23 cellular contexts compared by ENCODE assay signal in the genomic region with DNA sequence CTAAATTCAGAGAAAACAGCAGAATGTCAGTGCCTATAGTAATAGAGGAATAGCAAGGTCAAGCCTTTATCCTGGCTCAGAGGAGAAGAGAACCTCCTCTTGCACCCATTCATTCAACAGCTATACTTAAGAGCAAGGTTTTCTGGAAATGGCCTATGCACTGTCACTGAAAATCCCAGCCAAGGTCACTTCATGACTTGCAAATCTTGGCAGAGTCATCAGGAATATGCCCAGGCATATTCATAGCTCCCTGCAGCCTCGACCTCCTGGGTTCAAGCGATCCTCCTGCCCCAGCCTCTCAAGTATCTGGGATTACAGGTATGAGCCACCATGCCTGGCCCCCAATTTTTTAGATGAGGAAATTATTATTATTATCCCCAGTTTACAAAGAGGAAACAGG. TPM values are rescaled to one million over a fixed set of nuclear protein-coding genes. Genes with fewer than 3 reads are reported as not detected.
DNase-seq lines count a peak whose midpoint lies in the region; ATAC-seq, FAIRE-seq and TF ChIP-seq lines count a peak whose summit lies in the region.
"Had no signal": no experiment of that assay in that cellular context is flagged by ENCODE, and none has a peak within 500 bp of the region (broad histone marks: within the 10 kb centered on the region; RNA-seq: fewer than 3 reads in every experiment).

No MANE protein-coding gene starts in this region.

- no peak overlapping the region for H3K56ac ChIP-seq in H1 (replicated peaks; ENCODE audit: insufficient read length, low read depth, low read length)

- no peak overlapping the region for H3K4ac ChIP-seq in H1 (replicated peaks; ENCODE audit: insufficient read length, low read depth, low read length)

- TF ChIP-seq CTCF in A549 (IDR thresholded peaks at IDR 0.05) (no peak), adrenal gland (IDR thresholded peaks at IDR 0.05) (no peak), H1 (IDR thresholded peaks at IDR 0.05; ENCODE audit: control extremely low read depth in 1 of 3, insufficient read depth in 1 of 3, low read depth in 1 of 3, low read length in 3 of 3) (no peak), neutrophil (IDR thresholded peaks at IDR 0.05) (no peak)

- H4K20me1 ChIP-seq in H1 (replicated peaks in 1 of 2; ENCODE audit: control insufficient read depth in 1 of 2, insufficient read depth in 2 of 2, low read length in 2 of 2), result no peaks in the 10 kb centered on the region

- no peak overlapping the region for H2BK5ac ChIP-seq in H1 (ENCODE audit: low read depth, low read length)

- no peak overlapping the region for H4K91ac ChIP-seq in H1 (replicated peaks; ENCODE audit: insufficient read length, low read length)

- no peak overlapping the region for H2BK12ac ChIP-seq in H1 (ENCODE audit: low read depth, low read length)

- H3K9ac ChIP-seq in H1 (replicated peaks in 1 of 4; ENCODE audit: extremely low read depth in 1 of 4, low read depth in 3 of 4, low read length in 3 of 4), result no peak overlapping the region

- H3K4me2 ChIP-seq in A549 (no peak overlapping the region), H1 (ENCODE audit: insufficient read depth in 1 of 2, low read depth in 2 of 2, low read length in 2 of 2) (no peak overlapping the region)
- H3K4me2 ChIP-seq: GM23338 had no signal

- H3K4me1 ChIP-seq in A549, result peaks cover 16% of the 10 kb centered on the region; the same call in 2 of the 3 replicates
- peaks cover 10 to 16% of the 10 kb centered on the region in 2 donors for H3K4me1 ChIP-seq in adrenal gland (replicated peaks in 1 of 2)
- peaks cover 0 to 21% (median 4%) of the 10 kb centered on the region in 4 experiments; a peak in 6 of 7 replicates for H3K4me1 ChIP-seq in H1 (replicated peaks in 1 of 4; ENCODE audit: control insufficient read depth in 3 of 4, insufficient read depth in 4 of 4, low read length in 3 of 4)
- peaks cover 26 to 31% of the 10 kb centered on the region in 2 experiments for H3K4me1 ChIP-seq in neutrophil (ENCODE audit: control insufficient read depth in 1 of 2, insufficient read depth in 1 of 2, low read depth in 1 of 2, low read length in 1 of 2)

- no peak overlapping the region for H3K18ac ChIP-seq in H1 (ENCODE audit: extremely low read depth, low read length)

- TF ChIP-seq EP300 in A549 (IDR thresholded peaks at IDR 0.05), result no peak
- TF ChIP-seq EP300 in H1 (IDR thresholded peaks at IDR 0.05; ENCODE audit: borderline replicate concordance in 1 of 2, low read depth in 2 of 2, low read length in 2 of 2), result no peak

- no peaks in the 10 kb centered on the region for H3K27me3 ChIP-seq in adrenal gland
- no peaks in the 10 kb centered on the region for H3K27me3 ChIP-seq in H1 (replicated peaks in 1 of 4; ENCODE audit: control insufficient read depth in 3 of 4, extremely low read depth in 1 of 4, insufficient read depth in 3 of 4, low read length in 3 of 4)
- no peaks in the 10 kb centered on the region for H3K27me3 ChIP-seq in neutrophil

- POLR2A ChIA-PET in A549 (lab: Yijun Ruan, JAX) (no interaction called here), H1 (lab: Charles Lee; ENCODE audit: partially characterized antibody) (no interaction called here)

- DNase-seq in A549 (ENCODE audit: low read depth in 1 of 2, low spot score in 1 of 2) (peak in 1 of 2 experiments; percentile 18), adrenal gland (peak in 5 of 7 donors; percentile 18 to 39 (median 26)), H1 (ENCODE audit: low read depth in 1 of 2, low spot score in 2 of 2) (peak in 1 of 2 experiments; percentile 14), caudate nucleus (lab: John Stamatoyannopoulos, UW) (no peak)
- DNase-seq: AML-193; Caco-2; CD4-positive, alpha-beta T cell; H7; HFFc6; IMR-90; KBM-7 had no signal

- no peak overlapping the region for H2BK15ac ChIP-seq in H1 (ENCODE audit: low read length)

- H2BK20ac ChIP-seq in H1 (ENCODE audit: low read length), result peak overlapping the region; percentile 66; the same call in 1 of the 2 replicates

- intact Hi-C loops in adrenal gland (cut with DNase I), result no loop called here

- H3K79me2 ChIP-seq in H1 (ENCODE audit: control insufficient read depth in 1 of 2, insufficient read depth in 2 of 2, low read length in 2 of 2), result no peaks in the 10 kb centered on the region

- H2BK120ac ChIP-seq in H1 (replicated peaks; ENCODE audit: low read depth, low read length), result no peak overlapping the region

- no peaks in the 10 kb centered on the region; the same call in 2 of the 3 replicates for H3K9me3 ChIP-seq in A549
- H3K9me3 ChIP-seq in adrenal gland (replicated peaks in 1 of 3), result no peaks in the 10 kb centered on the region
- H3K9me3 ChIP-seq in H1 (ENCODE audit: insufficient read depth in 2 of 2, low read depth in 1 of 2, low read length in 1 of 2), result no peaks in the 10 kb centered on the region
- H3K9me3 ChIP-seq in neutrophil, result no peaks in the 10 kb centered on the region
- H3K9me3 ChIP-seq: Caco-2 had no signal

- H3K23ac ChIP-seq in H1 (ENCODE audit: insufficient read length), result no peak overlapping the region

- H3K36me3 ChIP-seq in adrenal gland (replicated peaks in 1 of 2) (no peaks in the 10 kb centered on the region), H1 (ENCODE audit: control insufficient read depth in 2 of 4, insufficient read depth in 4 of 4, low read length in 3 of 4) (no peaks in the 10 kb centered on the region), neutrophil (no peaks in the 10 kb centered on the region)

- H3K4me3 ChIP-seq in A549 (no peak overlapping the region), adrenal gland (no peak overlapping the region), H1 (ENCODE audit: extremely low read depth in 1 of 4, insufficient read depth in 2 of 4, low read depth in 3 of 4, low read length in 4 of 4) (no peak overlapping the region), neutrophil (ENCODE audit: low read depth in 1 of 2, low read length in 1 of 2) (no peak overlapping the region)
- H3K4me3 ChIP-seq: GM23338 had no signal

- ATAC-seq in A549 (no peak), HG03159 (IDR thresholded peaks at IDR 0.05; ENCODE audit: unreplicated experiment) (no peak), GM21528 (IDR thresholded peaks at IDR 0.05; ENCODE audit: low FRiP score, unreplicated experiment) (no peak)
- ATAC-seq: GM23338, HCT116 had no signal

- H3K14ac ChIP-seq in H1 (ENCODE audit: insufficient read length), result no peak overlapping the region

- no peak overlapping the region for H4K5ac ChIP-seq in H1 (ENCODE audit: insufficient read length, low read depth, low read length)

- H2AK5ac ChIP-seq in H1 (ENCODE audit: low read depth, low read length), result no peak overlapping the region

- no peaks in the 10 kb centered on the region for H3K79me1 ChIP-seq in H1 (ENCODE audit: low read depth, low read length)

- TF ChIP-seq POLR2A in A549 (IDR thresholded peaks at IDR 0.05; ENCODE audit: low read length) (no peak), adrenal gland (IDR thresholded peaks at IDR 0.05) (no peak), H1 (IDR thresholded peaks at IDR 0.05; ENCODE audit: control extremely low read depth in 1 of 2, low read depth in 2 of 2, low read length in 2 of 2) (no peak)

- H3K27ac ChIP-seq in A549 (no peak overlapping the region), adrenal gland (no peak overlapping the region), H1 (ENCODE audit: low read depth, low read length) (no peak overlapping the region), neutrophil (peak overlapping the region; percentile 27), caudate nucleus (ENCODE audit: low read depth, low read length) (no peak overlapping the region)
- H3K27ac ChIP-seq: C4-2B, HL-60 had no signal

- no peak overlapping the region for H4K8ac ChIP-seq in H1 (ENCODE audit: extremely low read depth, insufficient read depth, low read length)

- TF ChIP-seq RAD21 in A549 (conservative IDR thresholded peaks at IDR 0.05 in 1 of 2, IDR thresholded peaks at IDR 0.05 in 1 of 2), result no peak
- TF ChIP-seq RAD21 in H1 (IDR thresholded peaks at IDR 0.05 in 1 of 2, conservative IDR thresholded peaks at IDR 0.05 in 1 of 2; ENCODE audit: low read depth in 2 of 2, low read length in 2 of 2), result no peak

- CTCF ChIA-PET in A549 (lab: Yijun Ruan, JAX) (interaction anchor here (0.6 kb wide), 1 partner anchor 7 kb away, joined by 3 read pairs; no protein-coding TSS in a partner anchor), H1 (lab: Charles Lee; ENCODE audit: partially characterized antibody) (interaction anchor here (0.8 kb wide), 2 partner anchors 25 to 40 kb away, joined by 3 read pairs; no protein-coding TSS in a partner anchor)

- H3K23me2 ChIP-seq in H1 (ENCODE audit: low read depth, low read length), result no peaks in the 10 kb centered on the region

- 81% methylated on average over 2 of the region's 2 CpGs for WGBS in A549 (ENCODE audit: missing lambda C conversion rate)
- 65 to 88% (median 82%) methylated on average over 2 of the region's 2 CpGs for WGBS in adrenal gland, 4 donors
- WGBS in H1 (ENCODE audit: extremely low coverage in 1 of 2, insufficient coverage in 1 of 2, insufficient read length in 1 of 2, insufficient replicate concordance in 2 of 2, low coverage in 1 of 2, low lambda C conversion rate in 2 of 2, missing lambda C conversion rate in 1 of 2), 2 experiments, result 100% methylated on average over 2 of the region's 2 CpGs; no CpG with 5 or more reads in 1 of the 2 experiments

- FAIRE-seq in A549 (lab: Jason Lieb, UNC), result no peak
- FAIRE-seq in H1 (lab: Jason Lieb, UNC), result no peak
- FAIRE-seq: A204.1, D721Med, G401.6, GM12891, GM18507 had no signal

- H2AFZ ChIP-seq in H1 (ENCODE audit: low read length), result no peak overlapping the region
- H2AFZ ChIP-seq: GM23338 had no signal

TF ChIP-seq in A549, 52 proteins besides CTCF, POLR2A, EP300 and RAD21 (continues in another document):
- TF ChIP-seq NFE2L2 (conservative IDR thresholded peaks at IDR 0.05; ENCODE audit: low read length), result peak; percentile 37

TF ChIP-seq in H1, 55 proteins besides CTCF, POLR2A, EP300 and RAD21 (continues in another document):
- no peak for TF ChIP-seq TEAD4 (IDR thresholded peaks at IDR 0.05; ENCODE audit: low read depth, low read length)

RNA-seq across cellular contexts. Expression of gene NOCT, which starts 35.8 kb away (rescaled TPM):
- polyA plus RNA-seq in A549 (2011; rRNA removed) (6.8 and 10.1 TPM in 2 replicates), A549 (2017; fragmentation: RNase III; extraction: RNeasy Plus Mini Kit Qiagen cat#74134 plus additional on column Dnase treatment) (5.3 to 7.5 TPM (median 6.0 TPM) in 3 replicates), adrenal gland (1 to 10 TPM; 1.2 to 8.2 (median 3.2) TPM), H1 (2011; rRNA removed) (10.4 and 11.4 TPM in 2 replicates)
- polyA plus RNA-seq in A549 (2012; cell fraction: cytosol; rRNA removed), result 5.0 and 8.9 TPM in 2 replicates
- 10.9 and 15.4 TPM in 2 replicates for polyA plus RNA-seq in A549 (2012; cell fraction: nucleus; rRNA removed)
- 35.0 and 38.1 TPM in 2 replicates for polyA minus RNA-seq in A549 (2011; rRNA and poly(A)+ RNA removed)
- total RNA-seq in adrenal gland, result 10 to 100 TPM in 1 of 8 donors, 1 to 10 TPM in 7; 3.2 to 17.0 (median 6.4) TPM
- total RNA-seq in H1 (2021; fragmentation: NEBNext Ultra II Directional; extraction: Animal tissue kit (Norgen Biotek cat#: 25700)), result 44.3 and 45.5 TPM in 2 replicates
- polyA plus RNA-seq in H1 (2011; cell fraction: cytosol; rRNA removed), result 7.9 TPM
- 13.5 TPM for polyA plus RNA-seq in H1 (2011; cell fraction: nucleus; rRNA removed)
- polyA plus RNA-seq in H1 (2012, experiment 1 of 2), result 21.8 to 28.6 TPM (median 24.9 TPM) in 4 replicates
- polyA plus RNA-seq in H1 (2012, experiment 2 of 2), result 19.7 TPM
- polyA plus RNA-seq in H1 (2013, experiment 1 of 2), result 26.3 TPM
- 27.4 TPM for polyA plus RNA-seq in H1 (2013, experiment 2 of 2)
- polyA minus RNA-seq in H1 (2011; rRNA and poly(A)+ RNA removed), result 46.6 and 57.1 TPM in 2 replicates
- 32.1 TPM for polyA minus RNA-seq in H1 (2011; cell fraction: cytosol; rRNA and poly(A)+ RNA removed)
- 32.6 TPM for polyA minus RNA-seq in H1 (2011; cell fraction: nucleus; rRNA and poly(A)+ RNA removed)

Comparison
In these comparisons a context has a peak if more than half of its experiments do, and no peak if none do; other contexts are left out.
1. DNase-seq: peak in adrenal gland (5 of 7); none in caudate nucleus (0 of 61).